ENCODE assay signal across 8 cellular contexts in genomic region chr5:117454716-117455212, GRCh38.
A peak's percentile ranks its signal among the peaks of the same experiment; 100 is the strongest.
DNase-seq lines count a peak whose midpoint lies in the region; ATAC-seq and TF ChIP-seq lines count a peak whose summit lies in the region.

No MANE protein-coding gene starts in this region.

- no peak overlapping the region for H3K9ac ChIP-seq in adipocyte (ENCODE audit: low read length)

- peak; percentile 44 for DNase-seq in EH (ENCODE audit: low read depth)
- peak; percentile 18 to 78 (median 70) for DNase-seq in Peyer's patch
- DNase-seq in adipocyte (ENCODE audit: low read depth), result peak; percentile 22
- DNase-seq in stimulated activated CD4-positive, alpha-beta T cell treated with anti-CD3 and anti-CD28 coated beads, Interleukin-1b, Interleukin-23, amount 100 ng/mL, for 4 hours (ENCODE audit: low read depth in 2 of 2), result peak; percentile 10 to 13
- no peak for DNase-seq in KG1 (lab: John Stamatoyannopoulos, UW)

- no peaks in the 10 kb centered on the region for H3K4me1 ChIP-seq in Peyer's patch
- H3K4me1 ChIP-seq in adipocyte (ENCODE audit: control insufficient read depth, insufficient read depth, low read length), result no peaks in the 10 kb centered on the region

- H3K27ac ChIP-seq in Peyer's patch, result no peak overlapping the region

- H3K27me3 ChIP-seq in Peyer's patch (no peaks in the 10 kb centered on the region), adipocyte (replicated peaks; ENCODE audit: control insufficient read depth, insufficient read depth, low read length) (no peaks in the 10 kb centered on the region)

- no peak for TF ChIP-seq POLR2A in Peyer's patch (IDR thresholded peaks at IDR 0.05)

- H3K36me3 ChIP-seq in Peyer's patch, result no peaks in the 10 kb centered on the region
- no peaks in the 10 kb centered on the region for H3K36me3 ChIP-seq in adipocyte (ENCODE audit: control insufficient read depth, insufficient read depth, low read length, severe bottlenecking)

- ATAC-seq in GM21390 (IDR thresholded peaks at IDR 0.05; ENCODE audit: unreplicated experiment), result peak; percentile 95
- ATAC-seq in HG03575 (IDR thresholded peaks at IDR 0.05; ENCODE audit: extremely low read depth, insufficient number of reproducible peaks, low FRiP score, unreplicated experiment), result peak; percentile 85

- peak; percentile 42 to 84 (median 80) for TF ChIP-seq CTCF in Peyer's patch (IDR thresholded peaks at IDR 0.05)

- H3K4me3 ChIP-seq in Peyer's patch, result peak overlapping the region; percentile 19 to 51 (median 32)
- H3K4me3 ChIP-seq in adipocyte (ENCODE audit: low read length), result no peak overlapping the region
- peak overlapping the region; percentile 67 for H3K4me3 ChIP-seq in iPS-11a (ENCODE audit: low read depth, low read length)

- no peaks in the 10 kb centered on the region for H3K9me3 ChIP-seq in Peyer's patch
- H3K9me3 ChIP-seq in adipocyte (ENCODE audit: control insufficient read depth, low read length), result no peaks in the 10 kb centered on the region
